In the genomic region with DNA sequence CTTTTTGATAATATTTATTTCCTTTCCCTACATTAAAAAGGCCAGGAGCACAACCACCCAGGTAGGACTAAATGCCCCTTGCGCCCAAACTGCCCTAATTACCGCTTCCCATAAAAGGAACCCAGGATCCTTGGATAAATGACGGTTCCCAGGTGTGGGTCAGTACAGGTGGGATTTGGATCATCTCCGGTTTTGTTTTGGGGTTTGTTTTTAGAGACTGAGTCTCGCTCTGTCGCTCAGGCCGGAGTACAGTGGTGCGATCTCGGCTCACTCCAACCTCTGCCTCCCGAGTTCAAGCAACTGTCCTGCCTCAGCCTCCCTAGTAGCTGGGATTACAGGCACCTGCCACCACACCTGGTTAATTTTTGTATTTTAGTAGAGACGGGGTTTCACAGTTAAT, we compare ENCODE assay signal across 15 cellular contexts.
"Had no signal": no experiment of that assay in that cellular context is flagged by ENCODE, and none has a peak within 500 bp of the region (broad histone marks: within the 10 kb centered on the region; RNA-seq: fewer than 3 reads in every experiment).

No MANE protein-coding gene starts in this region.

- H3K27me3 ChIP-seq: gastroesophageal sphincter, neural progenitor cell, pancreas, sigmoid colon, spleen, tibial artery, uterus had no signal

- H3K36me3 ChIP-seq: uterus had no signal

- H3K4me3 Mint-ChIP-seq: activated CD4-positive, alpha-beta T cell treated with anti-CD3 and anti-CD28 coated beads, Interleukin-2, amount 10 ng/mL, durations not matched to agents 7 days and 5 days; activated T-helper 1 cell treated with anti-CD3 and anti-CD28 coated beads, Interleukin-12 subunit alpha, Interleukin-12 subunit beta, Interleukin-2, Interleukin-4 antibody, amounts not matched to agents 30 ng/mL and 10 ng/mL and 1 ng/mL, durations not matched to agents 14 hours and 24 hours and 36 hours; neural progenitor cell; T-helper 2 cell treated with Interferon-gamma antibody and Interleukin-4, amounts not matched to agents 5 μg/mL and 100 μg/mL, for 36 hours had no signal

- H3K27ac Mint-ChIP-seq: activated CD4-positive, alpha-beta T cell treated with anti-CD3 and anti-CD28 coated beads, Interleukin-2, amount 10 ng/mL, durations not matched to agents 7 days and 5 days; activated T-helper 1 cell treated with anti-CD3 and anti-CD28 coated beads, Interleukin-12 subunit alpha, Interleukin-12 subunit beta, Interleukin-2, Interleukin-4 antibody, amounts not matched to agents 30 ng/mL and 10 ng/mL and 1 ng/mL, durations not matched to agents 14 hours and 24 hours and 36 hours; neural progenitor cell; T-helper 2 cell treated with Interferon-gamma antibody and Interleukin-4, amounts not matched to agents 5 μg/mL and 100 μg/mL, for 36 hours had no signal

- H3K27me3 Mint-ChIP-seq: activated CD4-positive, alpha-beta T cell treated with anti-CD3 and anti-CD28 coated beads, Interleukin-2, amount 10 ng/mL, durations not matched to agents 7 days and 5 days had no signal

- DNase-seq: activated CD4-positive, alpha-beta T cell treated with anti-CD3 and anti-CD28 coated beads, Interleukin-2, amount 10 ng/mL, durations not matched to agents 7 days and 5 days; activated CD4-positive, CD25-positive, alpha-beta regulatory T cell; dermis blood vessel endothelial cell; erythroblast; midbrain; pancreas; sigmoid colon; spleen; SW 1271; tibial artery; uterus had no signal

- H3K27ac ChIP-seq: gastroesophageal sphincter, pancreas, sigmoid colon, spleen, tibial artery, uterus had no signal

- H3K9me3 ChIP-seq: gastroesophageal sphincter, pancreas, sigmoid colon, spleen, tibial artery, uterus had no signal

- ATAC-seq: gastroesophageal sphincter, pancreas had no signal

- H3K9me3 Mint-ChIP-seq: activated CD4-positive, alpha-beta T cell treated with anti-CD3 and anti-CD28 coated beads, Interleukin-2, amount 10 ng/mL, durations not matched to agents 7 days and 5 days; activated T-helper 1 cell treated with anti-CD3 and anti-CD28 coated beads, Interleukin-12 subunit alpha, Interleukin-12 subunit beta, Interleukin-2, Interleukin-4 antibody, amounts not matched to agents 30 ng/mL and 10 ng/mL and 1 ng/mL, durations not matched to agents 14 hours and 24 hours and 36 hours; neural progenitor cell; T-helper 2 cell treated with Interferon-gamma antibody and Interleukin-4, amounts not matched to agents 5 μg/mL and 100 μg/mL, for 36 hours had no signal

- H3K4me3 ChIP-seq: gastroesophageal sphincter, neural progenitor cell, pancreas, sigmoid colon, spleen, tibial artery, uterus had no signal

- H3K9ac ChIP-seq: neural progenitor cell had no signal

- H3K4me1 ChIP-seq: gastroesophageal sphincter, neural progenitor cell, tibial artery had no signal
